In the genomic region with DNA sequence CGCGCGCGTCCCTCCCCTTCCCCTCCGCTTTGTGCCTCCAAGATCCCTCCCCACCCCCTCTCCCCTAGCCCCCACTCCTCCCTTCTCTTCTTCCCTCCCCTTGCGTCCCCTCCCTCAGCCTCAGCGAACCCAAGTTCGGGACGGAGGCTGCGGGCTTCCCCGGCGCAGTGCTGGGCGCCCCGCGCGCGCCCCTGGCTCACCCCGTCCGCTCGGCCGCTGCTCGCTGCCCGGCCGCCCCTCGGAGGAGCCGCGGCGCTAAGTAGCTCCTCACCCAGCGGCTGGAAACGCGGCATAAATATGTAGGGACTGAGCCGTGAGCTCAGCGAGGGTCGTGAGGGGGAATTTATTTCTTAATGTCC, we compare ENCODE assay signal across 16 cellular contexts. TPM values are rescaled to one million over a fixed set of nuclear protein-coding genes. Genes with fewer than 3 reads are reported as not detected.
A peak's percentile ranks its signal among the peaks of the same experiment; 100 is the strongest.
DNase-seq lines count a peak whose midpoint lies in the region; ATAC-seq and TF ChIP-seq lines count a peak whose summit lies in the region.
"Had no signal": no experiment of that assay in that cellular context is flagged by ENCODE, and none has a peak within 500 bp of the region (broad histone marks: within the 10 kb centered on the region; RNA-seq: fewer than 3 reads in every experiment).

A gene (minus strand): TSS at position 315 of the 359 bp plus-strand sequence. CDS start 30,557 bp downstream, outside the sequence.

- no peaks in the 10 kb centered on the region for H3K4me1 Mint-ChIP-seq in activated CD8-positive, alpha-beta memory T cell treated with anti-CD3 and anti-CD28 coated beads, Interleukin-2, amount 10 ng/mL, durations not matched to agents 7 days and 5 days
- H3K4me1 Mint-ChIP-seq: activated naive CD8-positive, alpha-beta T cell treated with anti-CD3 and anti-CD28 coated beads, Interleukin-2, amount 50 U/mL, for 24 hours had no signal

- peak within 1 kb of the TSS; percentile 52 for H3K9ac ChIP-seq in neural cell (ENCODE audit: low read length)

- no peak within 1 kb of the TSS for H3K4me3 Mint-ChIP-seq in activated CD8-positive, alpha-beta memory T cell treated with anti-CD3 and anti-CD28 coated beads, Interleukin-2, amount 10 ng/mL, durations not matched to agents 7 days and 5 days
- H3K4me3 Mint-ChIP-seq: activated naive CD8-positive, alpha-beta T cell treated with anti-CD3 and anti-CD28 coated beads, Interleukin-2, amount 50 U/mL, for 24 hours had no signal

- CTCF ChIA-PET in activated CD8-positive, alpha-beta memory T cell treated with anti-CD3 and anti-CD28 coated beads, Interleukin-2, amount 10 ng/mL, durations not matched to agents 7 days and 5 days (lab: Charles Lee), result no interaction called here

- no peaks in the 10 kb centered on the region for H3K9me2 ChIP-seq in neural cell (ENCODE audit: insufficient read depth, low read length)

- H3K36me3 Mint-ChIP-seq in activated CD8-positive, alpha-beta memory T cell treated with anti-CD3 and anti-CD28 coated beads, Interleukin-2, amount 10 ng/mL, durations not matched to agents 7 days and 5 days, result no peaks in the 10 kb centered on the region

- WGBS in heart right ventricle, 2 donors, result 0 to 1% methylated on average over 30 to 34 of the region's 34 CpGs
- WGBS in right cardiac atrium, result 2% methylated on average over 34 of the region's 34 CpGs

- H4K20me1 ChIP-seq in neural cell (ENCODE audit: insufficient read depth), result no peaks in the 10 kb centered on the region

- intact Hi-C loops in heart right ventricle (cut with DNase I), result loop anchor here in 2 of 10 donors (5.0 to 10.0 kb wide), 3 partner anchors 124 to 314 kb away; no protein-coding TSS in a partner anchor
- intact Hi-C loops in Right ventricle myocardium inferior (cut with DNase I), result loop anchor here (10.0 kb wide), 1 partner anchor 126 kb away; no protein-coding TSS in a partner anchor
- intact Hi-C loops in right cardiac atrium (cut with DNase I), result loop anchor here in 2 of 4 donors (5.0 to 10.0 kb wide), 2 partner anchors 314 to 476 kb away; no protein-coding TSS in a partner anchor
- intact Hi-C loops in vagina (cut with DNase I), result no loop called here

- H3K27ac ChIP-seq in heart right ventricle, result no peak within 1 kb of the TSS
- H3K27ac ChIP-seq in right cardiac atrium (ENCODE audit: low read length), result no peak within 1 kb of the TSS
- H3K27ac ChIP-seq in neural cell (ENCODE audit: low read length), result no peak within 1 kb of the TSS
- H3K27ac ChIP-seq in vagina, result no peak within 1 kb of the TSS
- H3K27ac ChIP-seq: coronary artery had no signal

- H3K9me3 ChIP-seq in heart right ventricle, result no peaks in the 10 kb centered on the region
- no peaks in the 10 kb centered on the region for H3K9me3 ChIP-seq in right cardiac atrium (ENCODE audit: control insufficient read depth, low read length)
- H3K9me3 ChIP-seq in neural cell (ENCODE audit: low read length), result no peaks in the 10 kb centered on the region
- no peaks in the 10 kb centered on the region for H3K9me3 ChIP-seq in vagina

- H3K36me3 ChIP-seq in heart right ventricle, result no peaks in the 10 kb centered on the region
- H3K36me3 ChIP-seq in neural cell (ENCODE audit: insufficient read depth, low read length), result no peaks in the 10 kb centered on the region
- no peaks in the 10 kb centered on the region for H3K36me3 ChIP-seq in vagina

- no peak for TF ChIP-seq EP300 in neural cell (conservative IDR thresholded peaks at IDR 0.05; ENCODE audit: poor library complexity, severe bottlenecking)

- H3K27ac Mint-ChIP-seq in activated CD8-positive, alpha-beta memory T cell treated with anti-CD3 and anti-CD28 coated beads, Interleukin-2, amount 10 ng/mL, durations not matched to agents 7 days and 5 days, result no peak within 1 kb of the TSS
- H3K27ac Mint-ChIP-seq: activated naive CD8-positive, alpha-beta T cell treated with anti-CD3 and anti-CD28 coated beads, Interleukin-2, amount 50 U/mL, for 24 hours had no signal

- H3K4me1 ChIP-seq in heart right ventricle (peaks cover 0 to 7% (median 0%) of the 10 kb centered on the region in 9 donors), right cardiac atrium (ENCODE audit: control insufficient read depth, insufficient read depth, low read length) (no peaks in the 10 kb centered on the region), vagina (no peaks in the 10 kb centered on the region)

- peaks cover 51% of the 10 kb centered on the region for H3K27me3 Mint-ChIP-seq in activated CD8-positive, alpha-beta memory T cell treated with anti-CD3 and anti-CD28 coated beads, Interleukin-2, amount 10 ng/mL, durations not matched to agents 7 days and 5 days

- TF ChIP-seq POLR2A in vagina (IDR thresholded peaks at IDR 0.05), result no peak

- ATAC-seq in heart right ventricle, result no peak
- ATAC-seq in Right ventricle myocardium inferior, result no peak
- no peak for ATAC-seq in right cardiac atrium
- no peak for ATAC-seq in activated CD8-positive, alpha-beta memory T cell treated with anti-CD3 and anti-CD28 coated beads, Interleukin-2, amount 10 ng/mL, durations not matched to agents 7 days and 5 days
- ATAC-seq: activated CD4-positive, CD25-positive, alpha-beta regulatory T cell treated with anti-CD3 and anti-CD28 coated beads, Interleukin-2, amount 50 U/mL, for 24 hours; activated naive CD8-positive, alpha-beta T cell treated with anti-CD3 and anti-CD28 coated beads, Interleukin-2, amount 50 U/mL, for 24 hours; left colon had no signal

- peak within 1 kb of the TSS; percentile 70 for H3K4me2 ChIP-seq in neural cell (ENCODE audit: low read length)

- no peaks in the 10 kb centered on the region for H3K9me3 Mint-ChIP-seq in activated CD8-positive, alpha-beta memory T cell treated with anti-CD3 and anti-CD28 coated beads, Interleukin-2, amount 10 ng/mL, durations not matched to agents 7 days and 5 days (ENCODE audit: low read depth)
- H3K9me3 Mint-ChIP-seq: activated naive CD8-positive, alpha-beta T cell treated with anti-CD3 and anti-CD28 coated beads, Interleukin-2, amount 50 U/mL, for 24 hours had no signal

- no peak for TF ChIP-seq RAD21 in neural cell (conservative IDR thresholded peaks at IDR 0.05)

- no peaks in the 10 kb centered on the region for H3K79me2 ChIP-seq in neural cell (replicated peaks; ENCODE audit: insufficient read depth, low read length)

- TF ChIP-seq CTCF in heart right ventricle (IDR thresholded peaks at IDR 0.05) (no peak), neural cell (IDR thresholded peaks at IDR 0.05; ENCODE audit: poor library complexity, severe bottlenecking) (no peak), vagina (IDR thresholded peaks at IDR 0.05) (no peak)

- H3K27me3 ChIP-seq in heart right ventricle (peaks cover 7 to 97% (median 85%) of the 10 kb centered on the region in 7 donors), right cardiac atrium (ENCODE audit: control insufficient read depth, insufficient read depth) (no peaks in the 10 kb centered on the region), neural cell (ENCODE audit: insufficient read depth, low read depth, low read length) (peaks cover 80% of the 10 kb centered on the region), vagina (no peaks in the 10 kb centered on the region)

- no peak within 1 kb of the TSS for H2AFZ ChIP-seq in neural cell (ENCODE audit: low read depth, low read length)

- no peak for DNase-seq in heart right ventricle
- no peak for DNase-seq in Right ventricle myocardium inferior (ENCODE audit: missing footprints)
- no peak for DNase-seq in right cardiac atrium
- DNase-seq in vagina (ENCODE audit: extremely low spot score in 2 of 2), result no peak
- DNase-seq in activated CD8-positive, alpha-beta memory T cell treated with anti-CD3 and anti-CD28 coated beads, Interleukin-2, amount 10 ng/mL, durations not matched to agents 7 days and 5 days, result no peak
- no peak for DNase-seq in COR-L47 (lab: John Stamatoyannopoulos, UW)
- no peak for DNase-seq in dermis blood vessel endothelial cell
- DNase-seq: activated naive CD8-positive, alpha-beta T cell treated with anti-CD3 and anti-CD28 coated beads, Interleukin-2, amount 50 U/mL, for 24 hours; DMS53; left colon; NCI-H345; stimulated activated CD4-positive, alpha-beta T cell treated with anti-CD3 and anti-CD28 coated beads, Interleukin-15, amount 100 ng/mL, for 24 hours had no signal

- H3F3A ChIP-seq in neural cell (ENCODE audit: insufficient read depth, low read length, poor library complexity, severe bottlenecking), result no peaks in the 10 kb centered on the region

- H3K4me3 ChIP-seq in heart right ventricle (peak within 1 kb of the TSS in 8 of 10 donors; percentile 6 to 43 (median 36)), right cardiac atrium (ENCODE audit: low read length) (peak within 1 kb of the TSS; percentile 1), neural cell (ENCODE audit: low read length) (peak within 1 kb of the TSS; percentile 81), vagina (peak within 1 kb of the TSS; percentile 5 to 43)
- H3K4me3 ChIP-seq: coronary artery had no signal

RNA-seq across cellular contexts. Expression of the gene that starts here (rescaled TPM):
- total RNA-seq in heart right ventricle (1 to 10 TPM in 1 of 10 donors, under 1 TPM in 9; 0.22 to 2.8 (median 0.50) TPM), Right ventricle myocardium inferior (0.11 TPM), right cardiac atrium (under 1 TPM; 0.09 to 0.71 (median 0.27) TPM), vagina (9.6 TPM), dermis blood vessel endothelial cell (not detected in 2 replicates)
- polyA plus RNA-seq in heart right ventricle (under 1 TPM in 1 of 2 donors, not detected in 1; 0.01 TPM), right cardiac atrium (0.07 TPM), neural cell (0.04 TPM in 1 of 2 replicates, not detected in the other)
- polyA minus RNA-seq in neural cell, result 0.24 and 0.35 TPM in 2 replicates
- total RNA-seq in activated CD8-positive, alpha-beta memory T cell treated with anti-CD3 and anti-CD28 coated beads, Interleukin-2, amount 10 ng/mL, durations not matched to agents 7 days and 5 days, result not detected
- total RNA-seq: OCI-LY7 had no signal

Comparison
In these comparisons a context has a peak if more than half of its experiments do, and no peak if none do; other contexts are left out.
1. H3K4me3 ChIP-seq: peak in every context shown above with its lines; median percentile 81 in neural cell; 36 in heart right ventricle; 24 in vagina; 1 in right cardiac atrium.